22 cellular contexts compared by ENCODE assay signal in the genomic region with DNA sequence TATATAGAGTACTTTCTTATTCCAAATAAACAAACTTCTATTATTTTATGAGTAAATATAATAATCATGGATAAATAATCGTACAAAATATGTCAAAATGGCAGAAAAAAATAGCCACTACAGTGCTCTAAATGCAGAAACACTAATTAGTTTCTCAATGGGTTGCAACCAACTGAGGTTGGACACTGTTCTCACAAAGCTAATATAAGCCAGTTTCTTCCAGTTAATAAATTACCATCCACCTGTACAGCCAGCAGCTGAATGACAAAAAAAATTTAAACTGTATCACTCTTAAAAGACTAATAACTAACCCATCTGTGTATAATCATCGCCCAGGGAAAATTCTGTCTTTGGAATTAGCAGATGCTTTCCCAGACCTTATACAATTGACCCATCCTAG.
"Had no signal": no experiment of that assay in that cellular context is flagged by ENCODE, and none has a peak within 500 bp of the region (broad histone marks: within the 10 kb centered on the region; RNA-seq: fewer than 3 reads in every experiment).

No MANE protein-coding gene starts in this region.

- H3K27ac ChIP-seq: coronary artery, heart left ventricle, psoas muscle, sigmoid colon, skin epidermis, testis, tibial nerve, upper lobe of right lung, vagina had no signal

- H3K4me3 ChIP-seq: coronary artery, heart left ventricle, psoas muscle, sigmoid colon, skin epidermis, testis, tibial nerve, upper lobe of right lung, vagina had no signal

- H3K27me3 ChIP-seq: heart left ventricle, sigmoid colon, testis, tibial nerve, upper lobe of right lung, vagina had no signal

- H3K9me3 ChIP-seq: heart left ventricle, psoas muscle, sigmoid colon, testis, tibial nerve, upper lobe of right lung, vagina had no signal

- FAIRE-seq: endometrium, frontal cortex had no signal

- H3K4me1 ChIP-seq: sigmoid colon, testis, tibial nerve, upper lobe of right lung, vagina had no signal

- DNase-seq: effector CD4-positive, alpha-beta T cell; heart left ventricle; hippocampal formation; kidney glomerular epithelial cell; mesendoderm; naive B cell; nephron progenitor cell; psoas muscle; sigmoid colon; stimulated activated CD4-positive, alpha-beta T cell treated with anti-CD3 and anti-CD28 coated beads, Interleukin-2, amount 100 ng/mL, for 24 hours; stimulated activated CD4-positive, alpha-beta T cell treated with anti-CD3 and anti-CD28 coated beads, Interleukin-4, amount 100 ng/mL, for 4 hours; stimulated activated naive B cell treated with anti-CD40 and anti-IgM and Interleukin-4, amounts not matched to agents 10 μg/mL and 1 μg/mL and 100 μg/mL, for 72 hours; stimulated activated naive CD8-positive, alpha-beta T cell treated with anti-CD3 and anti-CD28 coated beads, Interleukin-15, amount 100 ng/mL, for 72 hours; testis; upper lobe of right lung had no signal

- ATAC-seq: esophagus mucosa; heart left ventricle; psoas muscle; stimulated activated naive B cell treated with anti-CD40 and anti-IgM and Interleukin-4, amounts not matched to agents 10 μg/mL and 1 μg/mL and 100 μg/mL, for 72 hours; stimulated activated naive CD8-positive, alpha-beta T cell treated with anti-CD3 and anti-CD28 coated beads, Interleukin-15, amount 100 ng/mL, for 72 hours; upper lobe of right lung had no signal
